Comparison of ENCODE assay signal across 18 cellular contexts in the genomic region with DNA sequence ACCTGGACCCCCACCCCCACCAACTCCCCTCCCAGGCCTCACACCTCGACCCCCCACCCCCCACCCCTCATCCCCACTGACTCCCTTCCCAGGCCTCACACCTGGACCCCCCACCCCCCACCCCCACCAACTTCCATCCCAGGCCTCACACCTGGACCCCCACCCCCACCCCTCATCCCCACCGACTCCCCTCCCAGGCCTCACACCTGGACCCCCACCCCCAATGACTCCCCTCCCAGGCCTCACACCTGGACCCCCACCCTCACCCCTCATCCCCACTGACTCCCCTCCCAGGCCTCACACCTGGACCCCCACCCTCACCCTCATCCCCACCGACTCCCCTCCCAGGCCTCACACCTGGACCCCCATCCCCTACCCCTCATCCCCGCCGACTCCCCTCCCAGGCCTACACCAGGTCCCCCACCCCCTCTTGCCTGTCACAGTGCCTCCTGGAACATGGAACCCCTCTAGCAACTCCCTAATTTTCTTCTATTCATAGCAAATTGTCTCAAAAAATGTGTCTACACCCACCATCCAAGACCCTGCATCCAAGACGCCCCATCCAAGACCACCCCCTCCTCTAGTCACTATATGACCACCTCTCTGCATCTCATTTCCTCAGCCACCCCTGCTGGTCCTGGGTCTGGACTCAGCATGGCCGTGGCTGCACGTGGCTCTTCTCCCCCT.
"Had no signal": no experiment of that assay in that cellular context is flagged by ENCODE, and none has a peak within 500 bp of the region (broad histone marks: within the 10 kb centered on the region; RNA-seq: fewer than 3 reads in every experiment).

No MANE protein-coding gene starts in this region.

- DNase-seq: activated CD4-positive, alpha-beta memory T cell treated with anti-CD3 and anti-CD28 coated beads, Interleukin-2, amount 10 ng/mL, durations not matched to agents 7 days and 5 days; activated CD4-positive, alpha-beta T cell treated with anti-CD3 and anti-CD28 coated beads for 1 hour; activated CD8-positive, alpha-beta memory T cell treated with anti-CD3 and anti-CD28 coated beads, Interleukin-2, amount 50 U/mL, for 4 hours; activated T-cell treated with anti-CD3 and anti-CD28 coated beads, Interleukin-2, amount 50 U/mL, for 72 hours; adrenal gland; caudate nucleus; cortex of kidney; effector CD8-positive, alpha-beta T cell; heart right ventricle; mammary epithelial cell; stimulated activated CD4-positive, alpha-beta T cell treated with anti-CD3 and anti-CD28 coated beads, Interleukin-15, amount 100 ng/mL, for 24 hours; stimulated activated CD4-positive, alpha-beta T cell treated with anti-CD3 and anti-CD28 coated beads, Interleukin-4, amount 100 ng/mL, for 4 hours; T-helper 9 cell had no signal

- H3K27me3 Mint-ChIP-seq: activated CD4-positive, alpha-beta memory T cell treated with anti-CD3 and anti-CD28 coated beads, Interleukin-2, amount 10 ng/mL, durations not matched to agents 7 days and 5 days had no signal

- H3K27ac ChIP-seq: adrenal gland, epithelial cell of prostate, gastrocnemius medialis, heart right ventricle, tibial artery had no signal

- H3K4me3 Mint-ChIP-seq: activated CD4-positive, alpha-beta memory T cell treated with anti-CD3 and anti-CD28 coated beads, Interleukin-2, amount 10 ng/mL, durations not matched to agents 7 days and 5 days; activated T-cell treated with anti-CD3 and anti-CD28 coated beads, Interleukin-2, amount 50 U/mL, for 72 hours; natural killer cell treated with Interleukin-12 subunit alpha and Interleukin-12 subunit beta and Interleukin-15 and Interleukin-18, amount 100 ng/mL, for 72 hours had no signal

- H3K4me1 ChIP-seq: adrenal gland, gastrocnemius medialis, tibial artery had no signal

- H3K9me3 Mint-ChIP-seq: activated CD4-positive, alpha-beta memory T cell treated with anti-CD3 and anti-CD28 coated beads, Interleukin-2, amount 10 ng/mL, durations not matched to agents 7 days and 5 days; activated T-cell treated with anti-CD3 and anti-CD28 coated beads, Interleukin-2, amount 50 U/mL, for 72 hours; natural killer cell treated with Interleukin-12 subunit alpha and Interleukin-12 subunit beta and Interleukin-15 and Interleukin-18, amount 100 ng/mL, for 72 hours had no signal

- ATAC-seq: activated T-cell treated with anti-CD3 and anti-CD28 coated beads, Interleukin-2, amount 50 U/mL, for 72 hours; gastrocnemius medialis; heart right ventricle; left lobe of liver; natural killer cell treated with Interleukin-12 subunit alpha and Interleukin-12 subunit beta and Interleukin-15 and Interleukin-18, amount 100 ng/mL, for 72 hours had no signal

- H3K4me3 ChIP-seq: adrenal gland, gastrocnemius medialis, heart right ventricle, tibial artery had no signal

- H3K36me3 ChIP-seq: adrenal gland, gastrocnemius medialis, heart right ventricle, tibial artery had no signal

- H3K27ac Mint-ChIP-seq: activated CD4-positive, alpha-beta memory T cell treated with anti-CD3 and anti-CD28 coated beads, Interleukin-2, amount 10 ng/mL, durations not matched to agents 7 days and 5 days; activated T-cell treated with anti-CD3 and anti-CD28 coated beads, Interleukin-2, amount 50 U/mL, for 72 hours; natural killer cell treated with Interleukin-12 subunit alpha and Interleukin-12 subunit beta and Interleukin-15 and Interleukin-18, amount 100 ng/mL, for 72 hours had no signal

- H3K36me3 Mint-ChIP-seq: natural killer cell treated with Interleukin-12 subunit alpha and Interleukin-12 subunit beta and Interleukin-15 and Interleukin-18, amount 100 ng/mL, for 72 hours had no signal

- H3K4me1 Mint-ChIP-seq: activated CD4-positive, alpha-beta memory T cell treated with anti-CD3 and anti-CD28 coated beads, Interleukin-2, amount 10 ng/mL, durations not matched to agents 7 days and 5 days had no signal

- H3K27me3 ChIP-seq: adrenal gland had no signal
